In the genomic region with DNA sequence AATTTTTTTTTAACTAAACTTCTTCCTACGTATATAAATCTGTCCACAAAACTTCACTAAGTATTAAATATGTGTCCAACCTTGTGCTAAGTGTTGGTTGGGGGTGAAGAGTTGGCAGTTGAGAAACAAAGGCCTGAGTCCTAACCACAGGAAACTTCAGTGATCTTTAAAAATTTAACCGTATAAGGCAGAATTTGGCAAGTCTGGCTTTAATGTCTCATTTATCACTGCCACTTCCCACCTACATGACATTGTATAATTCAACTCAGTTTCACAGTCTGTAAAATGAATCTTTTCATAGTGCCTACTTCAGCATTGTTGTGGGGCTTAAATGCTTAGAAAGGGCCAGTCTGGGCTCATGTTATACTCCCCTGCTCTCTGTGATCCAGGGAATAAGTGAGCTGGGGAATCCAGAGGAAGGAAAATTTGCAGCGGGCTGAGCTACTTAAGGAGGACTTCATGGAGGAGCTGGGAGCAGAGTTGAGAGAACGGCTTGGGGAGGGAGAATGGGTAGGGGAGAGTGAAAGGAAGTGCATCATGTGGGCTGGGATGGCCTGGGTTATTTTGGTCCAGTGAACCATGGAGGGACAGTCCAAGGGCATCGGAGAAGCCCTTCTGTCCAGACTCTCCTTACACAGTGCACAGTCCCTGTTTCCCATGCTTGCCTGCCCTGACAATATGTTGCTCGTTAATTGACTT, we compare ENCODE assay signal across 1 cellular context.
TF ChIP-seq lines count a peak whose summit lies in the region.

No MANE protein-coding gene starts in this region.

TF ChIP-seq in HepG2, 621 proteins besides CTCF, POLR2A, EP300 and RAD21:
- TF ChIP-seq, protein P1, sequence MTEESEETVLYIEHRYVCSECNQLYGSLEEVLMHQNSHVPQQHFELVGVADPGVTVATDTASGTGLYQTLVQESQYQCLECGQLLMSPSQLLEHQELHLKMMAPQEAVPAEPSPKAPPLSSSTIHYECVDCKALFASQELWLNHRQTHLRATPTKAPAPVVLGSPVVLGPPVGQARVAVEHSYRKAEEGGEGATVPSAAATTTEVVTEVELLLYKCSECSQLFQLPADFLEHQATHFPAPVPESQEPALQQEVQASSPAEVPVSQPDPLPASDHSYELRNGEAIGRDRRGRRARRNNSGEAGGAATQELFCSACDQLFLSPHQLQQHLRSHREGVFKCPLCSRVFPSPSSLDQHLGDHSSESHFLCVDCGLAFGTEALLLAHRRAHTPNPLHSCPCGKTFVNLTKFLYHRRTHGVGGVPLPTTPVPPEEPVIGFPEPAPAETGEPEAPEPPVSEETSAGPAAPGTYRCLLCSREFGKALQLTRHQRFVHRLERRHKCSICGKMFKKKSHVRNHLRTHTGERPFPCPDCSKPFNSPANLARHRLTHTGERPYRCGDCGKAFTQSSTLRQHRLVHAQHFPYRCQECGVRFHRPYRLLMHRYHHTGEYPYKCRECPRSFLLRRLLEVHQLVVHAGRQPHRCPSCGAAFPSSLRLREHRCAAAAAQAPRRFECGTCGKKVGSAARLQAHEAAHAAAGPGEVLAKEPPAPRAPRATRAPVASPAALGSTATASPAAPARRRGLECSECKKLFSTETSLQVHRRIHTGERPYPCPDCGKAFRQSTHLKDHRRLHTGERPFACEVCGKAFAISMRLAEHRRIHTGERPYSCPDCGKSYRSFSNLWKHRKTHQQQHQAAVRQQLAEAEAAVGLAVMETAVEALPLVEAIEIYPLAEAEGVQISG (CRISPR knock-in tag; IDR thresholded peaks at IDR 0.05): no peak
- TF ChIP-seq SP140L (CRISPR knock-in tag; IDR thresholded peaks at IDR 0.05; ENCODE audit: borderline replicate concordance) (no peak), SNAI1 (CRISPR knock-in tag; IDR thresholded peaks at IDR 0.05; ENCODE audit: borderline replicate concordance) (no peak), ZC3H4 (CRISPR knock-in tag; IDR thresholded peaks at IDR 0.05; ENCODE audit: borderline replicate concordance) (no peak), ZSCAN25 (CRISPR knock-in tag; IDR thresholded peaks at IDR 0.05) (no peak), BHLHE40 (IDR thresholded peaks at IDR 0.05; ENCODE audit: low read length) (no peak), KLF11 (CRISPR knock-in tag; IDR thresholded peaks at IDR 0.05) (no peak)
- TF ChIP-seq, protein P2, sequence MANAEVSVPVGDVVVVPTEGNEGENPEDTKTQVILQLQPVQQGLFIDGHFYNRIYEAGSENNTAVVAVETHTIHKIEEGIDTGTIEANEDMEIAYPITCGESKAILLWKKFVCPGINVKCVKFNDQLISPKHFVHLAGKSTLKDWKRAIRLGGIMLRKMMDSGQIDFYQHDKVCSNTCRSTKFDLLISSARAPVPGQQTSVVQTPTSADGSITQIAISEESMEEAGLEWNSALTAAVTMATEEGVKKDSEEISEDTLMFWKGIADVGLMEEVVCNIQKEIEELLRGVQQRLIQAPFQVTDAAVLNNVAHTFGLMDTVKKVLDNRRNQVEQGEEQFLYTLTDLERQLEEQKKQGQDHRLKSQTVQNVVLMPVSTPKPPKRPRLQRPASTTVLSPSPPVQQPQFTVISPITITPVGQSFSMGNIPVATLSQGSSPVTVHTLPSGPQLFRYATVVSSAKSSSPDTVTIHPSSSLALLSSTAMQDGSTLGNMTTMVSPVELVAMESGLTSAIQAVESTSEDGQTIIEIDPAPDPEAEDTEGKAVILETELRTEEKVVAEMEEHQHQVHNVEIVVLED (CRISPR knock-in tag; IDR thresholded peaks at IDR 0.05; ENCODE audit: borderline replicate concordance): no peak
